In the genomic region with DNA sequence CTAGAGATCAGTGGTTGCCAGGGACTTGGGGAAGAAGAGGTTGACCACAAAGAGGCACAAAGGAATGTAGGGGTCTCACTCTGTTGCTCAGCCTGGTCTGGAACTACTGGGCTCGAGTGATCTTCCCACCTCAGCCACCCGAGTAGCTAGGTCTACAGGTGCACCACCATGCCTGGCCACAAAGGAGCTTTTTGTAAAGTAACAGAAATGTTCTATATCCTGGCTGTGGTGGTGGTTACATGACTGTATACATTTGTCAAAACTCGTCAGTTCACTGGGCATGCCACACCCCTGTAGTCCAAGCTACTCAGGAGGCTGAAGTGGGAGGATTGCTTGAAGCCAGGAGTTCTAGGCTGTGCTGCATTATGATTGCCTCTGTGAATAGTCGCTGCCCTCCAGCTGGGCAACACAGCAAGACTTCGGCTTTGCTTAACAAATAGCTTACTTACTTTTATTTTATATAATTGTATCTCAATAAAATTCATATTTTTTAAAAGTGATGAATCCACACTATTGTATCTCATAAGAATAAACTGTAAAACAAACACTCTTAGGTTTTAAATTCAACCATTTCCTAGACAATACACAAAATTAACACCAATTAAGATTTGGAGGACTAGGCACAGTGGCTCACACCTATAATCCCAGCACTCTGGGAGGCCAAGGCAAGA, we compare ENCODE assay signal across 2 cellular contexts.
TF ChIP-seq lines count a peak whose summit lies in the region.

No MANE protein-coding gene starts in this region.

TF ChIP-seq in SK-N-SH, 30 proteins besides CTCF, POLR2A, EP300 and RAD21:
- TF ChIP-seq NFIC (IDR thresholded peaks at IDR 0.05; ENCODE audit: borderline replicate concordance): no peak
- TF ChIP-seq, protein P1, sequence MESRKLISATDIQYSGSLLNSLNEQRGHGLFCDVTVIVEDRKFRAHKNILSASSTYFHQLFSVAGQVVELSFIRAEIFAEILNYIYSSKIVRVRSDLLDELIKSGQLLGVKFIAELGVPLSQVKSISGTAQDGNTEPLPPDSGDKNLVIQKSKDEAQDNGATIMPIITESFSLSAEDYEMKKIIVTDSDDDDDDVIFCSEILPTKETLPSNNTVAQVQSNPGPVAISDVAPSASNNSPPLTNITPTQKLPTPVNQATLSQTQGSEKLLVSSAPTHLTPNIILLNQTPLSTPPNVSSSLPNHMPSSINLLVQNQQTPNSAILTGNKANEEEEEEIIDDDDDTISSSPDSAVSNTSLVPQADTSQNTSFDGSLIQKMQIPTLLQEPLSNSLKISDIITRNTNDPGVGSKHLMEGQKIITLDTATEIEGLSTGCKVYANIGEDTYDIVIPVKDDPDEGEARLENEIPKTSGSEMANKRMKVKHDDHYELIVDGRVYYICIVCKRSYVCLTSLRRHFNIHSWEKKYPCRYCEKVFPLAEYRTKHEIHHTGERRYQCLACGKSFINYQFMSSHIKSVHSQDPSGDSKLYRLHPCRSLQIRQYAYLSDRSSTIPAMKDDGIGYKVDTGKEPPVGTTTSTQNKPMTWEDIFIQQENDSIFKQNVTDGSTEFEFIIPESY (IDR thresholded peaks at IDR 0.05; ENCODE audit: borderline replicate concordance, low read depth): no peak
- no peak for TF ChIP-seq SIN3A (IDR thresholded peaks at IDR 0.05; ENCODE audit: borderline replicate concordance, low read depth, low read length)
- TF ChIP-seq, protein P2, sequence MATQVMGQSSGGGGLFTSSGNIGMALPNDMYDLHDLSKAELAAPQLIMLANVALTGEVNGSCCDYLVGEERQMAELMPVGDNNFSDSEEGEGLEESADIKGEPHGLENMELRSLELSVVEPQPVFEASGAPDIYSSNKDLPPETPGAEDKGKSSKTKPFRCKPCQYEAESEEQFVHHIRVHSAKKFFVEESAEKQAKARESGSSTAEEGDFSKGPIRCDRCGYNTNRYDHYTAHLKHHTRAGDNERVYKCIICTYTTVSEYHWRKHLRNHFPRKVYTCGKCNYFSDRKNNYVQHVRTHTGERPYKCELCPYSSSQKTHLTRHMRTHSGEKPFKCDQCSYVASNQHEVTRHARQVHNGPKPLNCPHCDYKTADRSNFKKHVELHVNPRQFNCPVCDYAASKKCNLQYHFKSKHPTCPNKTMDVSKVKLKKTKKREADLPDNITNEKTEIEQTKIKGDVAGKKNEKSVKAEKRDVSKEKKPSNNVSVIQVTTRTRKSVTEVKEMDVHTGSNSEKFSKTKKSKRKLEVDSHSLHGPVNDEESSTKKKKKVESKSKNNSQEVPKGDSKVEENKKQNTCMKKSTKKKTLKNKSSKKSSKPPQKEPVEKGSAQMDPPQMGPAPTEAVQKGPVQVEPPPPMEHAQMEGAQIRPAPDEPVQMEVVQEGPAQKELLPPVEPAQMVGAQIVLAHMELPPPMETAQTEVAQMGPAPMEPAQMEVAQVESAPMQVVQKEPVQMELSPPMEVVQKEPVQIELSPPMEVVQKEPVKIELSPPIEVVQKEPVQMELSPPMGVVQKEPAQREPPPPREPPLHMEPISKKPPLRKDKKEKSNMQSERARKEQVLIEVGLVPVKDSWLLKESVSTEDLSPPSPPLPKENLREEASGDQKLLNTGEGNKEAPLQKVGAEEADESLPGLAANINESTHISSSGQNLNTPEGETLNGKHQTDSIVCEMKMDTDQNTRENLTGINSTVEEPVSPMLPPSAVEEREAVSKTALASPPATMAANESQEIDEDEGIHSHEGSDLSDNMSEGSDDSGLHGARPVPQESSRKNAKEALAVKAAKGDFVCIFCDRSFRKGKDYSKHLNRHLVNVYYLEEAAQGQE (IDR thresholded peaks at IDR 0.05; ENCODE audit: low read depth, low read length): no peak
- TF ChIP-seq, protein P3, sequence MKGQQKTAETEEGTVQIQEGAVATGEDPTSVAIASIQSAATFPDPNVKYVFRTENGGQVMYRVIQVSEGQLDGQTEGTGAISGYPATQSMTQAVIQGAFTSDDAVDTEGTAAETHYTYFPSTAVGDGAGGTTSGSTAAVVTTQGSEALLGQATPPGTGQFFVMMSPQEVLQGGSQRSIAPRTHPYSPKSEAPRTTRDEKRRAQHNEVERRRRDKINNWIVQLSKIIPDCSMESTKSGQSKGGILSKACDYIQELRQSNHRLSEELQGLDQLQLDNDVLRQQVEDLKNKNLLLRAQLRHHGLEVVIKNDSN (IDR thresholded peaks at IDR 0.05; ENCODE audit: borderline replicate concordance, low read depth): no peak
- no peak for TF ChIP-seq NRF1 (IDR thresholded peaks at IDR 0.05; ENCODE audit: low read depth, low read length)
- no peak for TF ChIP-seq RFX5 (IDR thresholded peaks at IDR 0.05; ENCODE audit: low read length)
- TF ChIP-seq TCF12 (IDR thresholded peaks at IDR 0.05): no peak
- TF ChIP-seq FOXJ3 (CRISPR knock-in tag; IDR thresholded peaks at IDR 0.05): no peak
- TF ChIP-seq, protein P4, sequence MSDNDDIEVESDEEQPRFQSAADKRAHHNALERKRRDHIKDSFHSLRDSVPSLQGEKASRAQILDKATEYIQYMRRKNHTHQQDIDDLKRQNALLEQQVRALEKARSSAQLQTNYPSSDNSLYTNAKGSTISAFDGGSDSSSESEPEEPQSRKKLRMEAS (IDR thresholded peaks at IDR 0.05; ENCODE audit: low read depth): no peak
- TF ChIP-seq, protein P5, sequence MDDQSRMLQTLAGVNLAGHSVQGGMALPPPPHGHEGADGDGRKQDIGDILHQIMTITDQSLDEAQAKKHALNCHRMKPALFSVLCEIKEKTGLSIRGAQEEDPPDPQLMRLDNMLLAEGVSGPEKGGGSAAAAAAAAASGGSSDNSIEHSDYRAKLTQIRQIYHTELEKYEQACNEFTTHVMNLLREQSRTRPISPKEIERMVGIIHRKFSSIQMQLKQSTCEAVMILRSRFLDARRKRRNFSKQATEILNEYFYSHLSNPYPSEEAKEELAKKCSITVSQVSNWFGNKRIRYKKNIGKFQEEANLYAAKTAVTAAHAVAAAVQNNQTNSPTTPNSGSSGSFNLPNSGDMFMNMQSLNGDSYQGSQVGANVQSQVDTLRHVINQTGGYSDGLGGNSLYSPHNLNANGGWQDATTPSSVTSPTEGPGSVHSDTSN (IDR thresholded peaks at IDR 0.05): no peak
- TF ChIP-seq RXRA (IDR thresholded peaks at IDR 0.05; ENCODE audit: borderline replicate concordance, low read depth): no peak
- no peak for TF ChIP-seq GATA2 (CRISPR knock-in tag; IDR thresholded peaks at IDR 0.05)

TF ChIP-seq in SK-N-SH treated with all-trans-retinoic acid at 6 μM for 48 hours, 23 proteins besides CTCF, POLR2A, EP300 and RAD21:
- TF ChIP-seq ZNF565 (CRISPR knock-in tag; conservative IDR thresholded peaks at IDR 0.05; ENCODE audit: low read depth): no peak
- TF ChIP-seq ESRRG (CRISPR knock-in tag; IDR thresholded peaks at IDR 0.05): no peak
